ENCODE assay signal across 7 cellular contexts in genomic region chr2:113234721-113235346, GRCh38. TPM values are rescaled to one million over a fixed set of nuclear protein-coding genes. Genes with fewer than 3 reads are reported as not detected.
DNase-seq lines count a peak whose midpoint lies in the region; ATAC-seq and TF ChIP-seq lines count a peak whose summit lies in the region.

No MANE protein-coding gene starts in this region.

- H3K9me2 ChIP-seq in OCI-LY7 (ENCODE audit: insufficient read depth, low read length), result no peaks in the 10 kb centered on the region

- H4K20me1 ChIP-seq in OCI-LY7 (ENCODE audit: insufficient read depth, low read length), result no peaks in the 10 kb centered on the region

- TF ChIP-seq CTCF in OCI-LY7 (conservative IDR thresholded peaks at IDR 0.05; ENCODE audit: low read length), result no peak
- TF ChIP-seq CTCF in esophagus muscularis mucosa (IDR thresholded peaks at IDR 0.05), result no peak

- CTCF ChIA-PET in OCI-LY7 (lab: Charles Lee; ENCODE audit: unreplicated experiment), result interaction anchor here (1.3 kb wide), 1 partner anchor 24 kb away, joined by 4 read pairs; no protein-coding TSS in a partner anchor

- POLR2A ChIA-PET in OCI-LY7 (lab: Charles Lee), result interaction anchor here (1.0 to 1.9 kb wide), 5 partner anchors 14 to 96 kb away, joined by 3 to 7 read pairs (median 3); no protein-coding TSS in a partner anchor

- peak; percentile 16 for ATAC-seq in GM21381 (IDR thresholded peaks at IDR 0.05; ENCODE audit: unreplicated experiment)
- no peak for ATAC-seq in GM19452 (IDR thresholded peaks at IDR 0.05; ENCODE audit: unreplicated experiment)

- H3K36me3 ChIP-seq in OCI-LY7 (ENCODE audit: insufficient read depth, low read length) (peaks cover 28% of the 10 kb centered on the region), esophagus muscularis mucosa (no peaks in the 10 kb centered on the region)

- WGBS in esophagus muscularis mucosa, result 75% methylated on average over 16 of the region's 16 CpGs

- H3K4me3 ChIP-seq in OCI-LY7 (ENCODE audit: low read depth, low read length, poor library complexity, severe bottlenecking), result peak overlapping the region; percentile 89
- peak overlapping the region; percentile 53 to 60 (median 56) for H3K4me3 ChIP-seq in esophagus muscularis mucosa
- H3K4me3 ChIP-seq in skin epidermis, result peak overlapping the region in 5 of 7 experiments; percentile 17 to 52 (median 33)

- no peaks in the 10 kb centered on the region for H3K27me3 ChIP-seq in esophagus muscularis mucosa

- H3K4me1 ChIP-seq in OCI-LY7 (ENCODE audit: insufficient read depth, low read length, poor library complexity, severe bottlenecking) (peaks cover 7% of the 10 kb centered on the region), esophagus muscularis mucosa (peaks cover 12 to 27% (median 20%) of the 10 kb centered on the region in 4 donors)

- no peak for TF ChIP-seq EP300 in esophagus muscularis mucosa (IDR thresholded peaks at IDR 0.05)

- DNase-seq in OCI-LY7 (ENCODE audit: low spot score) (no peak), esophagus muscularis mucosa (ENCODE audit: extremely low spot score) (no peak), NCI-H82 treated with DMSO at 0.1 percent for 48 hours (lab: John Stamatoyannopoulos, UW; ENCODE audit: unreplicated experiment) (no peak), AG08396 (ENCODE audit: low spot score) (no peak)

- TF ChIP-seq POLR2A in esophagus muscularis mucosa (IDR thresholded peaks at IDR 0.05; ENCODE audit: low read depth), result no peak

- peak overlapping the region; percentile 59 for H3K4me2 ChIP-seq in OCI-LY7 (ENCODE audit: low read length)

- H3K27ac ChIP-seq in OCI-LY7 (ENCODE audit: low read depth, low read length, poor library complexity, severe bottlenecking) (no peak overlapping the region), esophagus muscularis mucosa (replicated peaks in 1 of 4) (peak overlapping the region in 3 of 4 donors; percentile 73 to 76 (median 74)), skin epidermis (peak overlapping the region in 15 of 21 experiments; percentile 58 to 96 (median 87))

- peak overlapping the region; percentile 73; the same call in 1 of the 2 replicates for H2AFZ ChIP-seq in OCI-LY7 (ENCODE audit: low read length)

- TSS peak; percentile 87 for BruUV-seq in OCI-LY7 (replicated peaks; lab: Mats Ljungman, UMichigan)

- peaks cover 10% of the 10 kb centered on the region; the same call in 1 of the 2 replicates for H3K79me2 ChIP-seq in OCI-LY7 (ENCODE audit: insufficient read depth, low read depth, low read length)

- H3K9me3 ChIP-seq in OCI-LY7 (ENCODE audit: low read length), result no peaks in the 10 kb centered on the region
- H3K9me3 ChIP-seq in esophagus muscularis mucosa, result no peaks in the 10 kb centered on the region

- intact Hi-C loops in OCI-LY7 (cut with micrococcal nuclease; ENCODE audit: unreplicated experiment) (no loop called here), esophagus muscularis mucosa (cut with DNase I) (no loop called here)

RNA-seq across cellular contexts. Expression of gene PAX8, which starts 43.9 kb away (rescaled TPM):
- total RNA-seq in OCI-LY7 (2014; rRNA removed; shearing (Covaris generic)), result 0.90 and 2.6 TPM in 2 replicates
- total RNA-seq in OCI-LY7 (2022) (1.6 and 3.6 TPM in 2 replicates), esophagus muscularis mucosa (1 to 10 TPM in 2 of 4 donors, under 1 TPM in 2; 0.58 to 2.1 (median 1.1) TPM)

Comparison
In these comparisons a context has a peak if more than half of its experiments do, and no peak if none do; other contexts are left out.
1. H3K4me3 ChIP-seq: peak in every context shown above with its lines; median percentile 89 in OCI-LY7; 56 in esophagus muscularis mucosa; 33 in skin epidermis.